27 cellular contexts compared by ENCODE assay signal in genomic region chr2:177646791-177647190, GRCh38.
"Had no signal": no experiment of that assay in that cellular context is flagged by ENCODE, and none has a peak within 500 bp of the region (broad histone marks: within the 10 kb centered on the region; RNA-seq: fewer than 3 reads in every experiment).

No MANE protein-coding gene starts in this region.

- H3K36me3 Mint-ChIP-seq: activated CD4-positive, alpha-beta memory T cell treated with anti-CD3 and anti-CD28 coated beads for 36 hours; activated CD8-positive, alpha-beta memory T cell treated with anti-CD3 and anti-CD28 coated beads, Interleukin-2, amount 10 ng/mL, durations not matched to agents 7 days and 5 days; activated naive CD4-positive, alpha-beta T cell treated with anti-CD3 and anti-CD28 coated beads, Interleukin-2, amount 10 ng/mL, durations not matched to agents 7 days and 5 days; activated naive CD4-positive, alpha-beta T cell treated with anti-CD3 and anti-CD28 coated beads, Interleukin-2, amount 50 U/mL, for 72 hours; activated naive CD8-positive, alpha-beta T cell treated with anti-CD3 and anti-CD28 coated beads, Interleukin-2, amount 10 ng/mL, durations not matched to agents 7 days and 5 days; T-cell had no signal

- H3K4me3 ChIP-seq: coronary artery, dorsolateral prefrontal cortex, esophagus squamous epithelium had no signal

- H3K36me3 ChIP-seq: brain microvascular endothelial cell, esophagus squamous epithelium had no signal

- H3K4me1 ChIP-seq: esophagus squamous epithelium had no signal

- H3K27ac ChIP-seq: brain microvascular endothelial cell, coronary artery, dorsolateral prefrontal cortex, epithelial cell of prostate, esophagus squamous epithelium had no signal

- DNase-seq: activated CD4-positive, alpha-beta memory T cell treated with anti-CD3 and anti-CD28 coated beads for 36 hours; activated CD4-positive, alpha-beta T cell treated with anti-CD3 and anti-CD28 coated beads for 36 hours; activated CD4-positive, alpha-beta T cell treated with anti-CD3 and anti-CD28 coated beads, Interleukin-2, amount 10 ng/mL, durations not matched to agents 24 days and 14 days; activated CD4-positive, CD25-positive, alpha-beta regulatory T cell; activated CD4-positive, CD25-positive, alpha-beta regulatory T cell treated with anti-CD3 and anti-CD28 coated beads, Interleukin-2, amount 50 U/mL, for 72 hours; activated CD8-positive, alpha-beta memory T cell treated with anti-CD3 and anti-CD28 coated beads, Interleukin-2, amount 10 ng/mL, durations not matched to agents 7 days and 5 days; activated CD8-positive, alpha-beta memory T cell treated with anti-CD3 and anti-CD28 coated beads, Interleukin-2, amount 50 U/mL, for 4 hours; activated CD8-positive, alpha-beta T cell treated with anti-CD3 and anti-CD28 coated beads, Interleukin-2, amount 10 ng/mL, durations not matched to agents 7 days and 5 days; activated effector memory CD4-positive, alpha-beta T cell treated with anti-CD3 and anti-CD28 coated beads, Interleukin-2, amount 50 U/mL, for 16 hours; activated naive CD4-positive, alpha-beta T cell treated with anti-CD3 and anti-CD28 coated beads, Interleukin-2, amount 10 ng/mL, durations not matched to agents 7 days and 5 days; activated naive CD8-positive, alpha-beta T cell treated with anti-CD3 and anti-CD28 coated beads, Interleukin-2, amount 10 ng/mL, durations not matched to agents 7 days and 5 days; activated T-cell treated with anti-CD3 and anti-CD28 coated beads, Interleukin-2, amount 50 U/mL, for 1 hour; activated T-cell treated with anti-CD3 and anti-CD28 coated beads, Interleukin-2, amount 50 U/mL, for 48 hours; brain microvascular endothelial cell; dorsolateral prefrontal cortex; effector memory CD4-positive, alpha-beta T cell; esophagus squamous epithelium; head of caudate nucleus; T-cell had no signal

- H3K4me1 Mint-ChIP-seq: activated CD4-positive, alpha-beta T cell treated with anti-CD3 and anti-CD28 coated beads for 36 hours; activated CD4-positive, alpha-beta T cell treated with anti-CD3 and anti-CD28 coated beads, Interleukin-2, amount 10 ng/mL, durations not matched to agents 24 days and 14 days; activated CD8-positive, alpha-beta memory T cell treated with anti-CD3 and anti-CD28 coated beads, Interleukin-2, amount 10 ng/mL, durations not matched to agents 7 days and 5 days; activated naive CD4-positive, alpha-beta T cell treated with anti-CD3 and anti-CD28 coated beads, Interleukin-2, amount 10 ng/mL, durations not matched to agents 7 days and 5 days; activated naive CD8-positive, alpha-beta T cell treated with anti-CD3 and anti-CD28 coated beads, Interleukin-2, amount 10 ng/mL, durations not matched to agents 7 days and 5 days; central memory CD8-positive, alpha-beta T cell; T-cell had no signal

- H3K9me3 ChIP-seq: esophagus squamous epithelium had no signal

- H3K27me3 Mint-ChIP-seq: dendritic cell treated with granulocyte-macrophage colony-stimulating factor and Interleukin-4, amounts not matched to agents 40 ng/mL and 50 ng/mL, for 4 days had no signal

- H3K9me3 Mint-ChIP-seq: activated CD4-positive, alpha-beta memory T cell treated with anti-CD3 and anti-CD28 coated beads for 36 hours; activated CD4-positive, alpha-beta T cell treated with anti-CD3 and anti-CD28 coated beads, Interleukin-2, amount 10 ng/mL, durations not matched to agents 24 days and 14 days; activated naive CD4-positive, alpha-beta T cell treated with anti-CD3 and anti-CD28 coated beads, Interleukin-2, amount 10 ng/mL, durations not matched to agents 7 days and 5 days; activated T-helper 1 cell treated with anti-CD3 and anti-CD28 coated beads, Interleukin-12 subunit alpha, Interleukin-12 subunit beta, Interleukin-2, Interleukin-4 antibody, amounts not matched to agents 30 ng/mL and 10 ng/mL and 1 ng/mL, durations not matched to agents 14 hours and 24 hours and 36 hours; activated T-helper 2 cell treated with anti-CD3 and anti-CD28 coated beads, Interferon-gamma antibody, Interleukin-2, Interleukin-4, amounts not matched to agents 10 μg/mL and 5 μg/mL and 100 μg/mL, durations not matched to agents 14 hours and 24 hours and 36 hours; central memory CD8-positive, alpha-beta T cell; T-cell had no signal

- H3K27ac Mint-ChIP-seq: activated CD4-positive, alpha-beta memory T cell treated with anti-CD3 and anti-CD28 coated beads for 36 hours; activated CD4-positive, alpha-beta T cell treated with anti-CD3 and anti-CD28 coated beads for 36 hours; activated CD4-positive, alpha-beta T cell treated with anti-CD3 and anti-CD28 coated beads, Interleukin-2, amount 10 ng/mL, durations not matched to agents 24 days and 14 days; activated CD8-positive, alpha-beta memory T cell treated with anti-CD3 and anti-CD28 coated beads, Interleukin-2, amount 10 ng/mL, durations not matched to agents 7 days and 5 days; activated CD8-positive, alpha-beta T cell treated with anti-CD3 and anti-CD28 coated beads, Interleukin-2, amount 10 ng/mL, durations not matched to agents 7 days and 5 days; activated naive CD4-positive, alpha-beta T cell treated with anti-CD3 and anti-CD28 coated beads, Interleukin-2, amount 10 ng/mL, durations not matched to agents 7 days and 5 days; activated naive CD4-positive, alpha-beta T cell treated with anti-CD3 and anti-CD28 coated beads, Interleukin-2, amount 50 U/mL, for 72 hours; activated naive CD8-positive, alpha-beta T cell treated with anti-CD3 and anti-CD28 coated beads, Interleukin-2, amount 10 ng/mL, durations not matched to agents 7 days and 5 days; activated T-helper 1 cell treated with anti-CD3 and anti-CD28 coated beads, Interleukin-12 subunit alpha, Interleukin-12 subunit beta, Interleukin-2, Interleukin-4 antibody, amounts not matched to agents 30 ng/mL and 10 ng/mL and 1 ng/mL, durations not matched to agents 14 hours and 24 hours and 36 hours; activated T-helper 2 cell treated with anti-CD3 and anti-CD28 coated beads, Interferon-gamma antibody, Interleukin-2, Interleukin-4, amounts not matched to agents 10 μg/mL and 5 μg/mL and 100 μg/mL, durations not matched to agents 14 hours and 24 hours and 36 hours; dendritic cell treated with granulocyte-macrophage colony-stimulating factor and Interleukin-4, amounts not matched to agents 40 ng/mL and 50 ng/mL, for 4 days; T-cell; T-helper 1 cell treated with Interleukin-12 subunit alpha and Interleukin-12 subunit beta and Interleukin-4 antibody, amounts not matched to agents 30 μg/mL and 1 μg/mL, for 36 hours had no signal

- H3K4me3 Mint-ChIP-seq: activated CD4-positive, alpha-beta memory T cell treated with anti-CD3 and anti-CD28 coated beads for 36 hours; activated CD4-positive, alpha-beta T cell treated with anti-CD3 and anti-CD28 coated beads for 36 hours; activated CD4-positive, alpha-beta T cell treated with anti-CD3 and anti-CD28 coated beads, Interleukin-2, amount 10 ng/mL, durations not matched to agents 24 days and 14 days; activated CD8-positive, alpha-beta memory T cell treated with anti-CD3 and anti-CD28 coated beads, Interleukin-2, amount 10 ng/mL, durations not matched to agents 7 days and 5 days; activated CD8-positive, alpha-beta T cell treated with anti-CD3 and anti-CD28 coated beads, Interleukin-2, amount 10 ng/mL, durations not matched to agents 7 days and 5 days; activated naive CD4-positive, alpha-beta T cell treated with anti-CD3 and anti-CD28 coated beads, Interleukin-2, amount 10 ng/mL, durations not matched to agents 7 days and 5 days; activated naive CD8-positive, alpha-beta T cell treated with anti-CD3 and anti-CD28 coated beads, Interleukin-2, amount 10 ng/mL, durations not matched to agents 7 days and 5 days; activated T-helper 1 cell treated with anti-CD3 and anti-CD28 coated beads, Interleukin-12 subunit alpha, Interleukin-12 subunit beta, Interleukin-2, Interleukin-4 antibody, amounts not matched to agents 30 ng/mL and 10 ng/mL and 1 ng/mL, durations not matched to agents 14 hours and 24 hours and 36 hours; central memory CD8-positive, alpha-beta T cell; dendritic cell treated with granulocyte-macrophage colony-stimulating factor and Interleukin-4, amounts not matched to agents 40 ng/mL and 50 ng/mL, for 4 days; T-cell; T-helper 1 cell treated with Interleukin-12 subunit alpha and Interleukin-12 subunit beta and Interleukin-4 antibody, amounts not matched to agents 30 μg/mL and 1 μg/mL, for 36 hours had no signal

- H3K27me3 ChIP-seq: dorsolateral prefrontal cortex, esophagus squamous epithelium had no signal
